ENCODE assay signal across 8 cellular contexts in genomic region chr7:83936056-83936703, GRCh38.
DNase-seq lines count a peak whose midpoint lies in the region; ATAC-seq and TF ChIP-seq lines count a peak whose summit lies in the region.

No MANE protein-coding gene starts in this region.

- intact Hi-C loops in transverse colon (cut with DNase I; ENCODE audit: low total_unique reads) = loop anchor here (2.0 kb wide), 1 partner anchor 1089 kb away; no protein-coding TSS in a partner anchor

- TF ChIP-seq POLR2A in erythroblast (IDR thresholded peaks at IDR 0.05; ENCODE audit: low read length) (no peak), transverse colon (IDR thresholded peaks at IDR 0.05) (no peak)

- 12 to 32% methylated on average over 4 of the region's 4 CpGs for WGBS in transverse colon (ENCODE audit: low coverage in 1 of 2), 2 donors

- no peaks in the 10 kb centered on the region for H3K4me1 Mint-ChIP-seq in naive B cell

- in situ Hi-C loops in transverse colon (cut with MboI; ENCODE audit: low pct_ligation_motif_present in 1 of 4, low pct_unique_long_range_greater_than_20kb in 1 of 4, low sequenced_read_pairs in 3 of 4) = loop anchor here in 2 of 4 donors (10.0 kb wide), 1 partner anchor 1089 kb away; no protein-coding TSS in a partner anchor

- DNase-seq in D341Med (ENCODE audit: low spot score) (peak; percentile 49), NCI-H510A (lab: John Stamatoyannopoulos, UW) (peak; percentile 13), erythroblast (lab: John Stamatoyannopoulos, UW) (peak; percentile 49 to 75), naive B cell (peak; percentile 9), transverse colon (peak; percentile 47)
- DNase-seq in activated CD4-positive, alpha-beta T cell treated with anti-CD3 and anti-CD28 coated beads, Interleukin-2, amount 50 U/mL, for 4 hours = peak; percentile 17 to 24

- peak; percentile 59 to 82 (median 78) for TF ChIP-seq CTCF in transverse colon (IDR thresholded peaks at IDR 0.05)

- no peak overlapping the region for H3K27ac Mint-ChIP-seq in naive B cell

- no peak overlapping the region for H3K27ac ChIP-seq in transverse colon

- H3K36me3 ChIP-seq in transverse colon = no peaks in the 10 kb centered on the region

- ATAC-seq in GM19372 (IDR thresholded peaks at IDR 0.05; ENCODE audit: low read depth, unreplicated experiment) (peak; percentile 67), HG03439 (IDR thresholded peaks at IDR 0.05; ENCODE audit: unreplicated experiment) (peak; percentile 82), naive B cell (ENCODE audit: low read depth in 2 of 2) (peak in 1 of 2 donors; percentile 40)

- no peaks in the 10 kb centered on the region for H3K9me3 Mint-ChIP-seq in naive B cell

- no peaks in the 10 kb centered on the region for H3K27me3 Mint-ChIP-seq in naive B cell

- TF ChIP-seq EP300 in transverse colon (IDR thresholded peaks at IDR 0.05; ENCODE audit: low read depth) = no peak

- no peaks in the 10 kb centered on the region for H3K9me3 ChIP-seq in transverse colon

- no peak overlapping the region for H3K4me3 Mint-ChIP-seq in naive B cell

- no peaks in the 10 kb centered on the region for H3K27me3 ChIP-seq in transverse colon

- H3K36me3 Mint-ChIP-seq in naive B cell = no peaks in the 10 kb centered on the region

- H3K4me3 ChIP-seq in transverse colon = no peak overlapping the region

- H3K4me1 ChIP-seq in transverse colon = no peaks in the 10 kb centered on the region

Comparison
In these comparisons a context has a peak if more than half of its experiments do, and no peak if none do; other contexts are left out.
1. DNase-seq: peak in every context shown above with its lines; median percentile 62 in erythroblast; 49 in D341Med; 47 in transverse colon; 20 in activated CD4-positive, alpha-beta T cell treated with anti-CD3 and anti-CD28 coated beads, Interleukin-2, amount 50 U/mL, for 4 hours; 13 in NCI-H510A; 9 in naive B cell.